ENCODE assay signal across 15 cellular contexts in genomic region chr12:52992699-52993557, GRCh38. TPM values are rescaled to one million over a fixed set of nuclear protein-coding genes. Genes with fewer than 3 reads are reported as not detected.
DNase-seq lines count a peak whose midpoint lies in the region; ATAC-seq, FAIRE-seq and TF ChIP-seq lines count a peak whose summit lies in the region.
"Had no signal": no experiment of that assay in that cellular context is flagged by ENCODE, and none has a peak within 500 bp of the region (broad histone marks: within the 10 kb centered on the region; RNA-seq: fewer than 3 reads in every experiment).

No MANE protein-coding gene starts in this region.

- H3K23me2 ChIP-seq in H1 (ENCODE audit: low read depth, low read length), result no peaks in the 10 kb centered on the region

- no peaks in the 10 kb centered on the region for H3K27me3 ChIP-seq in Caco-2 (replicated peaks; ENCODE audit: control insufficient read depth, insufficient read depth, low read length)
- H3K27me3 ChIP-seq in H1 (replicated peaks in 1 of 4; ENCODE audit: control insufficient read depth in 3 of 4, extremely low read depth in 1 of 4, insufficient read depth in 3 of 4, low read length in 3 of 4), result no peaks in the 10 kb centered on the region

- no peak overlapping the region; the same call in 1 of the 2 replicates for H2BK15ac ChIP-seq in H1 (ENCODE audit: low read length)

- intact Hi-C loops in Caco-2 (cut with micrococcal nuclease; ENCODE audit: unreplicated experiment), result loop anchor here (1.0 kb wide), 1 partner anchor 11 kb away; no protein-coding TSS in a partner anchor
- intact Hi-C loops in mucosa of descending colon (cut with DNase I, micrococcal nuclease), result no loop called here

- H4K20me1 ChIP-seq in H1 (replicated peaks in 1 of 2; ENCODE audit: control insufficient read depth in 1 of 2, insufficient read depth in 2 of 2, low read length in 2 of 2), result no peaks in the 10 kb centered on the region

- ATAC-seq in mucosa of descending colon (peak; percentile 90), HG02840 (IDR thresholded peaks at IDR 0.05; ENCODE audit: low FRiP score, unreplicated experiment) (no peak), HG03457 (IDR thresholded peaks at IDR 0.05; ENCODE audit: unreplicated experiment) (no peak)
- ATAC-seq: effector memory CD8-positive, alpha-beta T cell had no signal

- TF ChIP-seq EP300 in H1 (IDR thresholded peaks at IDR 0.05; ENCODE audit: borderline replicate concordance in 1 of 2, low read depth in 2 of 2, low read length in 2 of 2), result no peak

- H2AK5ac ChIP-seq in H1 (ENCODE audit: low read depth, low read length), result no peak overlapping the region

- H4K8ac ChIP-seq in H1 (ENCODE audit: extremely low read depth, insufficient read depth, low read length), result no peak overlapping the region

- no peak for TF ChIP-seq POLR2A in H1 (IDR thresholded peaks at IDR 0.05; ENCODE audit: control extremely low read depth in 1 of 2, low read depth in 2 of 2, low read length in 2 of 2)

- no peak overlapping the region for H3K14ac ChIP-seq in H1 (ENCODE audit: insufficient read length)

- no peaks in the 10 kb centered on the region for H3K27me3 Mint-ChIP-seq in Caco-2 (ENCODE audit: insufficient read depth, unreplicated experiment)
- H3K27me3 Mint-ChIP-seq: effector memory CD8-positive, alpha-beta T cell had no signal

- no peak overlapping the region for H3K4me2 ChIP-seq in H1 (ENCODE audit: insufficient read depth in 1 of 2, low read depth in 2 of 2, low read length in 2 of 2)

- no peak overlapping the region for H2BK120ac ChIP-seq in H1 (replicated peaks; ENCODE audit: low read depth, low read length)

- POLR2A ChIA-PET in Caco-2 (lab: Charles Lee), result interaction anchor here (0.6 to 3.1 kb wide), 6 partner anchors 13 to 411 kb away, joined by 3 to 29 read pairs (median 4); partner anchors contain the start of gene EIF4B
- POLR2A ChIA-PET in H1 (lab: Charles Lee; ENCODE audit: partially characterized antibody), result interaction anchor here (1.3 to 8.6 kb wide), 3 partner anchors 9 to 115 kb away, joined by 4 to 63 read pairs (median 7); partner anchors contain the start of gene EIF4B

- TF ChIP-seq RAD21 in H1 (IDR thresholded peaks at IDR 0.05 in 1 of 2, conservative IDR thresholded peaks at IDR 0.05 in 1 of 2; ENCODE audit: low read depth in 2 of 2, low read length in 2 of 2), result no peak

- peak overlapping the region; percentile 36 for H3K18ac ChIP-seq in H1 (ENCODE audit: extremely low read depth, low read length)

- no peaks in the 10 kb centered on the region for H3K36me3 ChIP-seq in Caco-2 (ENCODE audit: control insufficient read depth, insufficient read depth, low read length)
- no peaks in the 10 kb centered on the region for H3K36me3 ChIP-seq in H1 (ENCODE audit: control insufficient read depth in 2 of 4, insufficient read depth in 4 of 4, low read length in 3 of 4)
- H3K36me3 ChIP-seq in mucosa of descending colon (ENCODE audit: low read depth), result no peaks in the 10 kb centered on the region
- H3K36me3 ChIP-seq: thoracic aorta had no signal

- H2BK5ac ChIP-seq in H1 (ENCODE audit: low read depth, low read length), result 0 out of 2 replicates have a peak overlapping the region, but pooled peaks have one; percentile 17

- no TSS peak for BruUV-seq in Caco-2 (replicated peaks; lab: Mats Ljungman, UMichigan)

- FAIRE-seq in H1 (lab: Jason Lieb, UNC), result no peak

- H3K4me3 Mint-ChIP-seq in Caco-2 (ENCODE audit: unreplicated experiment), result peak overlapping the region; percentile 55
- H3K4me3 Mint-ChIP-seq: activated naive CD8-positive, alpha-beta T cell treated with anti-CD3 and anti-CD28 coated beads, Interleukin-2, amount 10 ng/mL, durations not matched to agents 7 days and 5 days; effector memory CD8-positive, alpha-beta T cell had no signal

- H3K9me3 ChIP-seq in Caco-2 (no peaks in the 10 kb centered on the region), H1 (ENCODE audit: insufficient read depth in 2 of 2, low read depth in 1 of 2, low read length in 1 of 2) (no peaks in the 10 kb centered on the region), mucosa of descending colon (no peaks in the 10 kb centered on the region)
- H3K9me3 ChIP-seq: thoracic aorta had no signal

- no peak overlapping the region for H3K9ac ChIP-seq in H1 (replicated peaks in 1 of 4; ENCODE audit: extremely low read depth in 1 of 4, low read depth in 3 of 4, low read length in 3 of 4)

- no peak overlapping the region for H3K4ac ChIP-seq in H1 (replicated peaks; ENCODE audit: insufficient read length, low read depth, low read length)

- H3K79me2 ChIP-seq in H1 (ENCODE audit: control insufficient read depth in 1 of 2, insufficient read depth in 2 of 2, low read length in 2 of 2), result no peaks in the 10 kb centered on the region

- peak overlapping the region; percentile 76; the same call in 1 of the 2 replicates for H2AFZ ChIP-seq in H1 (ENCODE audit: low read length)

- no peaks in the 10 kb centered on the region for H3K79me1 ChIP-seq in H1 (ENCODE audit: low read depth, low read length)

- peak overlapping the region; percentile 58 for H3K27ac Mint-ChIP-seq in Caco-2 (ENCODE audit: unreplicated experiment)
- H3K27ac Mint-ChIP-seq: activated naive CD8-positive, alpha-beta T cell treated with anti-CD3 and anti-CD28 coated beads, Interleukin-2, amount 10 ng/mL, durations not matched to agents 7 days and 5 days had no signal

- no peak overlapping the region for H3K27ac ChIP-seq in H1 (ENCODE audit: low read depth, low read length)
- H3K27ac ChIP-seq: thoracic aorta had no signal

- H3K9me3 Mint-ChIP-seq in Caco-2 (ENCODE audit: unreplicated experiment), result no peaks in the 10 kb centered on the region
- H3K9me3 Mint-ChIP-seq: activated naive CD8-positive, alpha-beta T cell treated with anti-CD3 and anti-CD28 coated beads, Interleukin-2, amount 10 ng/mL, durations not matched to agents 7 days and 5 days; effector memory CD8-positive, alpha-beta T cell had no signal

- peaks cover 13% of the 10 kb centered on the region for H3K36me3 Mint-ChIP-seq in Caco-2 (ENCODE audit: insufficient read depth, unreplicated experiment)
- H3K36me3 Mint-ChIP-seq: activated naive CD8-positive, alpha-beta T cell treated with anti-CD3 and anti-CD28 coated beads, Interleukin-2, amount 10 ng/mL, durations not matched to agents 7 days and 5 days had no signal

- H3K56ac ChIP-seq in H1 (replicated peaks; ENCODE audit: insufficient read length, low read depth, low read length), result no peak overlapping the region

- H4K5ac ChIP-seq in H1 (ENCODE audit: insufficient read length, low read depth, low read length), result no peak overlapping the region

- no peak overlapping the region for H3K4me3 ChIP-seq in Caco-2 (ENCODE audit: low read depth, low read length)
- no peak overlapping the region for H3K4me3 ChIP-seq in H1 (ENCODE audit: extremely low read depth in 1 of 4, insufficient read depth in 2 of 4, low read depth in 3 of 4, low read length in 4 of 4)
- no peak overlapping the region for H3K4me3 ChIP-seq in mucosa of descending colon
- H3K4me3 ChIP-seq: thoracic aorta had no signal

- H3K4me1 ChIP-seq in Caco-2 (peaks cover 43% of the 10 kb centered on the region), H1 (replicated peaks in 1 of 4; ENCODE audit: control insufficient read depth in 3 of 4, insufficient read depth in 4 of 4, low read length in 3 of 4) (peaks cover 0 to 4% (median 0%) of the 10 kb centered on the region in 4 experiments; a peak in 1 of 7 replicates), mucosa of descending colon (ENCODE audit: low read depth) (peaks cover 31% of the 10 kb centered on the region)

- 82% methylated on average over 7 of the region's 7 CpGs; no CpG with 5 or more reads in 1 of the 2 experiments for WGBS in H1 (ENCODE audit: extremely low coverage in 1 of 2, insufficient coverage in 1 of 2, insufficient read length in 1 of 2, insufficient replicate concordance in 2 of 2, low coverage in 1 of 2, low lambda C conversion rate in 2 of 2, missing lambda C conversion rate in 1 of 2), 2 experiments

- H3K4me1 Mint-ChIP-seq in Caco-2 (ENCODE audit: low read depth, unreplicated experiment), result peaks cover 33% of the 10 kb centered on the region

- peak; percentile 78 to 81 for DNase-seq in Caco-2
- peak; percentile 72 for DNase-seq in M059J (ENCODE audit: low read depth)
- no peak for DNase-seq in H1 (ENCODE audit: low read depth in 1 of 2, low spot score in 2 of 2)
- DNase-seq in mucosa of descending colon, result peak in 2 of 3 donors; percentile 49 to 74
- no peak for DNase-seq in NCI-H2081 (lab: John Stamatoyannopoulos, UW)
- no peak for DNase-seq in inferior parietal cortex (ENCODE audit: extremely low spot score)
- DNase-seq: activated naive CD8-positive, alpha-beta T cell treated with anti-CD3 and anti-CD28 coated beads, Interleukin-2, amount 10 ng/mL, durations not matched to agents 7 days and 5 days; AML-193; effector memory CD8-positive, alpha-beta T cell; KG1; NCI-H345; occipital lobe had no signal

- TF ChIP-seq CTCF in Caco-2 (IDR thresholded peaks at IDR 0.05; ENCODE audit: insufficient read depth in 1 of 2, low read depth in 1 of 2, low read length in 1 of 2, severe bottlenecking in 1 of 2, unreplicated experiment in 1 of 2), result no peak
- no peak for TF ChIP-seq CTCF in H1 (IDR thresholded peaks at IDR 0.05; ENCODE audit: control extremely low read depth in 1 of 3, insufficient read depth in 1 of 3, low read depth in 1 of 3, low read length in 3 of 3)
- TF ChIP-seq CTCF in mucosa of descending colon (IDR thresholded peaks at IDR 0.05), result no peak

- peak overlapping the region; percentile 10; the same call in 1 of the 2 replicates for H2BK12ac ChIP-seq in H1 (ENCODE audit: low read depth, low read length)

- peak overlapping the region; percentile 36; the same call in 1 of the 2 replicates for H2BK20ac ChIP-seq in H1 (ENCODE audit: low read length)

- no peak overlapping the region for H3K23ac ChIP-seq in H1 (ENCODE audit: insufficient read length)

- H4K91ac ChIP-seq in H1 (replicated peaks; ENCODE audit: insufficient read length, low read length), result peak overlapping the region; percentile 48

- CTCF ChIA-PET in Caco-2 (lab: Charles Lee) (interaction anchor here (0.6 to 2.5 kb wide), 6 partner anchors 9 to 113 kb away, joined by 3 to 17 read pairs (median 3); partner anchors contain the start of gene EIF4B), H1 (lab: Charles Lee; ENCODE audit: partially characterized antibody) (interaction anchor here (0.7 to 21.2 kb wide), 6 partner anchors 12 to 122 kb away, joined by 3 to 1250 read pairs (median 4); partner anchors contain the start of gene KRT8)

RNA-seq across cellular contexts. Expression of gene EIF4B, which starts 13.3 kb away (rescaled TPM):
- 445 and 452 TPM in 2 replicates for total RNA-seq in Caco-2 (2022)
- total RNA-seq in M059J (2014; rRNA removed; shearing (Covaris generic)), result 248 and 279 TPM in 2 replicates
- 811 and 816 TPM in 2 replicates for total RNA-seq in H1 (2021; fragmentation: NEBNext Ultra II Directional; extraction: Animal tissue kit (Norgen Biotek cat#: 25700))
- polyA plus RNA-seq in H1 (2011; rRNA removed), result 269 and 307 TPM in 2 replicates
- polyA plus RNA-seq in H1 (2011; cell fraction: cytosol; rRNA removed), result 530 TPM
- polyA plus RNA-seq in H1 (2011; cell fraction: nucleus; rRNA removed), result 680 TPM
- polyA plus RNA-seq in H1 (2012, experiment 1 of 2), result 514 to 624 TPM (median 554 TPM) in 4 replicates
- polyA plus RNA-seq in H1 (2012, experiment 2 of 2), result 45.7 TPM
- 453 TPM for polyA plus RNA-seq in H1 (2013, experiment 1 of 2)
- polyA plus RNA-seq in H1 (2013, experiment 2 of 2), result 431 TPM
- 939 and 1,134 TPM in 2 replicates for polyA minus RNA-seq in H1 (2011; rRNA and poly(A)+ RNA removed)
- polyA minus RNA-seq in H1 (2011; cell fraction: cytosol; rRNA and poly(A)+ RNA removed), result 559 TPM
- 516 TPM for polyA minus RNA-seq in H1 (2011; cell fraction: nucleus; rRNA and poly(A)+ RNA removed)
- 100 to 1,000 TPM; 341 to 535 (median 345) TPM for total RNA-seq in mucosa of descending colon

RNA-seq across cellular contexts. Expression of gene KRT18, which starts 44.0 kb away (rescaled TPM):
- total RNA-seq in Caco-2 (2022), result 2,564 and 2,674 TPM in 2 replicates
- total RNA-seq in M059J (2014; rRNA removed; shearing (Covaris generic)), result 643 and 924 TPM in 2 replicates
- 375 and 391 TPM in 2 replicates for total RNA-seq in H1 (2021; fragmentation: NEBNext Ultra II Directional; extraction: Animal tissue kit (Norgen Biotek cat#: 25700))
- polyA plus RNA-seq in H1 (2011; rRNA removed), result 236 and 263 TPM in 2 replicates
- polyA plus RNA-seq in H1 (2011; cell fraction: cytosol; rRNA removed), result 320 TPM
- polyA plus RNA-seq in H1 (2011; cell fraction: nucleus; rRNA removed), result 356 TPM
- 381 to 481 TPM (median 444 TPM) in 4 replicates for polyA plus RNA-seq in H1 (2012, experiment 1 of 2)
- polyA plus RNA-seq in H1 (2012, experiment 2 of 2), result 459 TPM
- 314 TPM for polyA plus RNA-seq in H1 (2013, experiment 1 of 2)
- polyA plus RNA-seq in H1 (2013, experiment 2 of 2), result 311 TPM
- 184 and 221 TPM in 2 replicates for polyA minus RNA-seq in H1 (2011; rRNA and poly(A)+ RNA removed)
- 173 TPM for polyA minus RNA-seq in H1 (2011; cell fraction: cytosol; rRNA and poly(A)+ RNA removed)
- polyA minus RNA-seq in H1 (2011; cell fraction: nucleus; rRNA and poly(A)+ RNA removed), result 115 TPM
- total RNA-seq in mucosa of descending colon, result 1,000 to 10,000 TPM in 1 of 3 donors, 100 to 1,000 TPM in 2; 296 to 1,063 (median 953) TPM

RNA-seq across cellular contexts. Expression of gene TNS2, which starts 56.9 kb away (rescaled TPM):
- total RNA-seq in Caco-2 (2022) (2.4 and 4.4 TPM in 2 replicates), mucosa of descending colon (100 to 1,000 TPM in 1 of 3 donors, 10 to 100 TPM in 2; 22.6 to 119 (median 51.9) TPM)
- total RNA-seq in M059J (2014; rRNA removed; shearing (Covaris generic)), result 31.1 and 39.9 TPM in 2 replicates
- 4.7 and 5.8 TPM in 2 replicates for total RNA-seq in H1 (2021; fragmentation: NEBNext Ultra II Directional; extraction: Animal tissue kit (Norgen Biotek cat#: 25700))
- 2.8 and 5.0 TPM in 2 replicates for polyA plus RNA-seq in H1 (2011; rRNA removed)
- polyA plus RNA-seq in H1 (2011; cell fraction: cytosol; rRNA removed), result 1.7 TPM
- 25.7 TPM for polyA plus RNA-seq in H1 (2011; cell fraction: nucleus; rRNA removed)
- polyA plus RNA-seq in H1 (2012, experiment 1 of 2), result 4.3 to 6.2 TPM (median 4.8 TPM) in 4 replicates
- polyA plus RNA-seq in H1 (2012, experiment 2 of 2), result 2.5 TPM
- 3.7 TPM for polyA plus RNA-seq in H1 (2013, experiment 1 of 2)
- 3.4 TPM for polyA plus RNA-seq in H1 (2013, experiment 2 of 2)
- 1.7 and 2.8 TPM in 2 replicates for polyA minus RNA-seq in H1 (2011; rRNA and poly(A)+ RNA removed)
- 10.8 TPM for polyA minus RNA-seq in H1 (2011; cell fraction: cytosol; rRNA and poly(A)+ RNA removed)
- polyA minus RNA-seq in H1 (2011; cell fraction: nucleus; rRNA and poly(A)+ RNA removed), result 10.6 TPM

Comparison
In these comparisons a context has a peak if more than half of its experiments do, and no peak if none do; other contexts are left out.
1. DNase-seq: peak in Caco-2 (2 of 2), M059J (single experiment) and mucosa of descending colon (2 of 3); none in H1 (0 of 2), NCI-H2081 (0 of 2) and inferior parietal cortex (single experiment).